In the genomic region with DNA sequence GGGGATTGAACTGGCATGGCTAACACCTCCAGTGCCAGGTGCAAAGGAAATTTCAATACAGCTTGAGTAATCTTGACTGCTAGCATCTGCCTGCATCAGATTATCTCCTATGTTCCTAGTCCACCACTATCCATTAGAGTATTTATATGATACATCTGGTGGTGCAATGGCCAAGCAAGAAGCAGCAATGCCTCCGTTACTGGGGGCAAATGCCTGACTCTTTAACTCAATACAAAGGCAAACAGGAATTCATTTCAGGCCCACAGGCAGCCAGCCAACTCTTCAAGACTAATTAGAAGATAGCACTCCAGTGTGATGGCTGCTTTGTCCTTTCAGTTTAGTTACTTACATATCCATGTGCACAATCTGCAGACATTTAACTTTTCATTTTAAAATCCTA, we compare ENCODE assay signal across 13 cellular contexts.
DNase-seq lines count a peak whose midpoint lies in the region; TF ChIP-seq lines count a peak whose summit lies in the region.
"Had no signal": no experiment of that assay in that cellular context is flagged by ENCODE, and none has a peak within 500 bp of the region (broad histone marks: within the 10 kb centered on the region; RNA-seq: fewer than 3 reads in every experiment).

No MANE protein-coding gene starts in this region.

- H3K9me3 Mint-ChIP-seq in neural progenitor cell = no peaks in the 10 kb centered on the region

- no peak for TF ChIP-seq CTCF in neural progenitor cell (IDR thresholded peaks at IDR 0.05)

- no peak overlapping the region for H3K9ac ChIP-seq in neural progenitor cell
- no peak overlapping the region for H3K9ac ChIP-seq in GM23248

- no peaks in the 10 kb centered on the region for H3K79me2 ChIP-seq in neural progenitor cell (ENCODE audit: low read depth)
- no peaks in the 10 kb centered on the region for H3K79me2 ChIP-seq in GM23248 (ENCODE audit: insufficient read depth)

- no peaks in the 10 kb centered on the region for H3K36me3 Mint-ChIP-seq in neural progenitor cell
- H3K36me3 Mint-ChIP-seq: CD14-positive monocyte had no signal

- no peak overlapping the region for H3K27ac Mint-ChIP-seq in neural progenitor cell
- H3K27ac Mint-ChIP-seq: CD14-positive monocyte had no signal

- H3K4me1 ChIP-seq in neural progenitor cell (peaks cover 8% of the 10 kb centered on the region), GM23248 (ENCODE audit: insufficient read depth) (no peaks in the 10 kb centered on the region)
- H3K4me1 ChIP-seq: SJCRH30 had no signal

- H3K4me1 Mint-ChIP-seq in neural progenitor cell = no peaks in the 10 kb centered on the region
- H3K4me1 Mint-ChIP-seq: CD14-positive monocyte had no signal

- H4K20me1 ChIP-seq in neural progenitor cell (ENCODE audit: low read depth) (no peaks in the 10 kb centered on the region), GM23248 (ENCODE audit: insufficient read depth) (no peaks in the 10 kb centered on the region)

- no peaks in the 10 kb centered on the region for H3K27me3 Mint-ChIP-seq in neural progenitor cell (ENCODE audit: insufficient read depth, low read depth)

- DNase-seq in NCI-H82 (lab: John Stamatoyannopoulos, UW) = peak; percentile 53
- DNase-seq in NCI-H82 treated with DMSO at 0.1 percent for 48 hours (lab: John Stamatoyannopoulos, UW; ENCODE audit: unreplicated experiment) = no peak
- peak; percentile 74 for DNase-seq in NCI-H1092 treated with DMSO at 0.1 percent for 48 hours (lab: John Stamatoyannopoulos, UW)
- DNase-seq in NCI-H446 (lab: John Stamatoyannopoulos, UW) = peak; percentile 6 to 53
- DNase-seq in neural progenitor cell (ENCODE audit: low spot score) = peak; percentile 14
- DNase-seq in DMS153 (lab: John Stamatoyannopoulos, UW) = no peak
- DNase-seq in GM23248 = no peak
- DNase-seq: ACHN, MM.1S, NCI-H2171, SJCRH30 had no signal

- no peak overlapping the region for H3K4me3 ChIP-seq in neural progenitor cell
- H3K4me3 ChIP-seq in GM23248 = no peak overlapping the region
- H3K4me3 ChIP-seq: GM12878, SJCRH30 had no signal

- in situ Hi-C loops in GM23248 (cut with MboI) = no loop called here

- H2AFZ ChIP-seq in neural progenitor cell (replicated peaks) (peak overlapping the region; percentile 48), GM23248 (no peak overlapping the region)

- H3K4me2 ChIP-seq in neural progenitor cell (no peak overlapping the region), GM23248 (ENCODE audit: unreplicated experiment) (no peak overlapping the region)

- no peak overlapping the region for H3K27ac ChIP-seq in neural progenitor cell
- no peak overlapping the region for H3K27ac ChIP-seq in GM23248
- H3K27ac ChIP-seq: SJCRH30 had no signal

- H3K36me3 ChIP-seq in neural progenitor cell (no peaks in the 10 kb centered on the region), GM23248 (ENCODE audit: low read depth) (no peaks in the 10 kb centered on the region)
- H3K36me3 ChIP-seq: SJCRH30 had no signal

- peaks cover 6% of the 10 kb centered on the region; the same call in 1 of the 2 replicates for H3K9me2 ChIP-seq in GM23248 (ENCODE audit: insufficient read depth)

- WGBS in GM23248 (ENCODE audit: low coverage in 1 of 2, low lambda C conversion rate in 2 of 2, missing lambda C conversion rate in 2 of 2), 2 experiments = 24 to 33% methylated on average over 1 of the region's 1 CpG

- H3K27me3 ChIP-seq in neural progenitor cell = no peaks in the 10 kb centered on the region
- H3K27me3 ChIP-seq in GM23248 (replicated peaks; ENCODE audit: insufficient read depth) = no peaks in the 10 kb centered on the region
- H3K27me3 ChIP-seq: SJCRH30 had no signal

- H3K4me3 Mint-ChIP-seq in neural progenitor cell = no peak overlapping the region
- H3K4me3 Mint-ChIP-seq: CD14-positive monocyte had no signal

- H3K9me3 ChIP-seq in neural progenitor cell (ENCODE audit: low read depth) (no peaks in the 10 kb centered on the region), GM23248 (ENCODE audit: low read depth) (no peaks in the 10 kb centered on the region)
- H3K9me3 ChIP-seq: SJCRH30 had no signal

- H3F3A ChIP-seq in neural progenitor cell (ENCODE audit: low read depth) = no peaks in the 10 kb centered on the region
- H3F3A ChIP-seq in GM23248 (ENCODE audit: insufficient read depth) = no peaks in the 10 kb centered on the region

Comparison
In these comparisons a context has a peak if more than half of its experiments do, and no peak if none do; other contexts are left out.
1. DNase-seq: peak in NCI-H82 (single experiment), NCI-H1092 treated with DMSO at 0.1 percent for 48 hours (single experiment), NCI-H446 (2 of 2) and neural progenitor cell (single experiment); none in NCI-H82 treated with DMSO at 0.1 percent for 48 hours (single experiment), DMS153 (single experiment) and GM23248 (single experiment).